ENCODE assay signal across 8 cellular contexts in genomic region chr2:135797497-135798274, GRCh38. TPM values are rescaled to one million over a fixed set of nuclear protein-coding genes. Genes with fewer than 3 reads are reported as not detected.
DNase-seq lines count a peak whose midpoint lies in the region; ATAC-seq and TF ChIP-seq lines count a peak whose summit lies in the region.

No MANE protein-coding gene starts in this region.

- no peak overlapping the region for H3K4me3 ChIP-seq in IMR-90 (ENCODE audit: insufficient read depth, low read depth, low read length)

- no peaks in the 10 kb centered on the region for H3K36me3 ChIP-seq in IMR-90 (ENCODE audit: control insufficient read depth, insufficient read depth, low read length)

- H3K27ac Mint-ChIP-seq in natural killer cell = no peak overlapping the region

- H4K20me1 ChIP-seq in IMR-90 (ENCODE audit: insufficient read depth, low read length) = no peaks in the 10 kb centered on the region

- peaks cover 0 to 2% of the 10 kb centered on the region in 2 donors for H3K9me3 Mint-ChIP-seq in natural killer cell

- no peak overlapping the region for H3K56ac ChIP-seq in IMR-90 (ENCODE audit: extremely low read depth, insufficient read depth, low read length)

- no peak overlapping the region for H3K4ac ChIP-seq in IMR-90 (ENCODE audit: low read depth, low read length)

- H2BK5ac ChIP-seq in IMR-90 (ENCODE audit: low read depth, low read length, poor library complexity, severe bottlenecking) = no peak overlapping the region

- WGBS in IMR-90 (ENCODE audit: extremely low coverage in 2 of 2, insufficient read length in 1 of 2), 2 experiments = 13% methylated on average over 3 of the region's 22 CpGs; no CpG with 5 or more reads in 1 of the 2 experiments

- CTCF ChIA-PET in IMR-90 (lab: Yijun Ruan, JAX) = interaction anchor here (0.6 to 1.8 kb wide), 12 partner anchors 8 to 809 kb away, joined by 3 to 7 read pairs (median 3); no protein-coding TSS in a partner anchor

- no peak overlapping the region for H4K5ac ChIP-seq in IMR-90 (ENCODE audit: low read depth, low read length)

- no peak overlapping the region for H3K4me3 Mint-ChIP-seq in natural killer cell

- no peaks in the 10 kb centered on the region for H3K36me3 Mint-ChIP-seq in natural killer cell

- H2BK120ac ChIP-seq in IMR-90 (ENCODE audit: low read depth, low read length) = peak overlapping the region; percentile 53; the same call in 1 of the 2 replicates

- H2BK15ac ChIP-seq in IMR-90 (ENCODE audit: low read depth, low read length) = no peak overlapping the region

- peaks cover 0 to 6% of the 10 kb centered on the region in 2 donors for H3K27me3 Mint-ChIP-seq in natural killer cell (ENCODE audit: low read depth in 2 of 2)

- H2AK9ac ChIP-seq in IMR-90 (replicated peaks; ENCODE audit: low read depth, low read length, poor library complexity) = peak overlapping the region; percentile 35

- dilution Hi-C loops in IMR-90 (cut with HindIII; ENCODE audit: low sequenced_read_pairs, unreplicated experiment) = no loop called here

- no peaks in the 10 kb centered on the region for H3K9me1 ChIP-seq in IMR-90 (ENCODE audit: insufficient read depth, low read length)

- no peak overlapping the region for H2AK5ac ChIP-seq in IMR-90 (ENCODE audit: low read depth, low read length)

- TF ChIP-seq RAD21 in IMR-90 (IDR thresholded peaks at IDR 0.05; ENCODE audit: low read length) = peak; percentile 62

- peak overlapping the region; percentile 80 for H2AFZ ChIP-seq in IMR-90 (replicated peaks; ENCODE audit: low read length, poor library complexity)

- TF ChIP-seq POLR2A in IMR-90 (IDR thresholded peaks at IDR 0.05; ENCODE audit: low read depth, low read length) (no peak), erythroblast (IDR thresholded peaks at IDR 0.05; ENCODE audit: low read length) (no peak)

- H3K9ac ChIP-seq in IMR-90 (ENCODE audit: low read depth, low read length) = no peak overlapping the region

- H3K4me1 ChIP-seq in IMR-90 (ENCODE audit: control insufficient read depth, insufficient read depth, low read length) = no peaks in the 10 kb centered on the region

- peaks cover 5 to 14% of the 10 kb centered on the region in 2 donors for H3K4me1 Mint-ChIP-seq in natural killer cell

- H2BK20ac ChIP-seq in IMR-90 (ENCODE audit: low read depth, low read length) = no peak overlapping the region; the same call in 1 of the 2 replicates

- intact Hi-C loops in IMR-90 (cut with micrococcal nuclease) (loop anchor here (1.0 to 5.0 kb wide), 2 partner anchors 793 to 810 kb away; no protein-coding TSS in a partner anchor), natural killer cell (cut with micrococcal nuclease) (loop anchor here (1.0 kb wide), 1 partner anchor 808 kb away; no protein-coding TSS in a partner anchor)

- no TSS peak for BruUV-seq in IMR-90 (replicated peaks; lab: Mats Ljungman, UMichigan)

- H3K4me2 ChIP-seq in IMR-90 (ENCODE audit: low read depth, low read length) = no peak overlapping the region

- TF ChIP-seq CTCF in IMR-90 (conservative IDR thresholded peaks at IDR 0.05; ENCODE audit: low read depth, low read length) (peak; percentile 93), natural killer cell (IDR thresholded peaks at IDR 0.05) (peak; percentile 85)

- no peak overlapping the region for H3K18ac ChIP-seq in IMR-90 (ENCODE audit: low read depth, low read length)

- no peak overlapping the region; the same call in 1 of the 2 replicates for H3K23ac ChIP-seq in IMR-90 (ENCODE audit: low read depth, low read length)

- H4K91ac ChIP-seq in IMR-90 (ENCODE audit: insufficient read depth, low read depth, low read length) = no peak overlapping the region

- peak; percentile 63 for ATAC-seq in GM21423 (IDR thresholded peaks at IDR 0.05; ENCODE audit: unreplicated experiment)
- peak; percentile 98 for ATAC-seq in IMR-90 (ENCODE audit: low read depth)
- ATAC-seq in natural killer cell = peak; percentile 88 to 90 (median 90)

- H3K27me3 ChIP-seq in IMR-90 (ENCODE audit: control insufficient read depth, insufficient read depth, low read length) = no peaks in the 10 kb centered on the region

- no peak overlapping the region for H3K27ac ChIP-seq in IMR-90 (ENCODE audit: insufficient read depth, low read length)

- in situ Hi-C loops in IMR-90 (cut with MboI; ENCODE audit: low sequenced_read_pairs) = no loop called here

- DNase-seq in COR-L47 (lab: John Stamatoyannopoulos, UW) = peak; percentile 45
- peak; percentile 79 for DNase-seq in IMR-90
- peak; percentile 19 for DNase-seq in OCI-M2 (lab: John Stamatoyannopoulos, UW; ENCODE audit: unreplicated experiment)
- peak; percentile 73 for DNase-seq in activated T-cell treated with anti-CD3 and anti-CD28 coated beads for 24 hours (ENCODE audit: low read depth)
- peak; percentile 74 to 82 for DNase-seq in erythroblast (lab: John Stamatoyannopoulos, UW)
- peak; percentile 72 for DNase-seq in natural killer cell
- DNase-seq in stimulated activated naive CD4-positive, alpha-beta T cell (lab: John Stamatoyannopoulos, UW) = peak; percentile 39 to 74 (median 53)

- H3K14ac ChIP-seq in IMR-90 (replicated peaks; ENCODE audit: low read depth, low read length) = 0 out of 2 replicates have a peak overlapping the region, but pooled peaks have one; percentile 22

- H3K79me1 ChIP-seq in IMR-90 (ENCODE audit: low read depth in 1 of 2, low read length in 2 of 2) = no peaks in the 10 kb centered on the region

- POLR2A ChIA-PET in IMR-90 (lab: Charles Lee; ENCODE audit: unreplicated experiment) = no interaction called here

- H4K8ac ChIP-seq in IMR-90 (ENCODE audit: low read depth in 2 of 2, low read length in 2 of 2) = no peak overlapping the region

- peaks cover 3% of the 10 kb centered on the region; the same call in 1 of the 2 replicates for H3K9me3 ChIP-seq in IMR-90 (ENCODE audit: control insufficient read depth, insufficient read depth, low read length)

TF ChIP-seq in IMR-90, 13 proteins besides CTCF, POLR2A, EP300 and RAD21:
- TF ChIP-seq, protein P1, sequence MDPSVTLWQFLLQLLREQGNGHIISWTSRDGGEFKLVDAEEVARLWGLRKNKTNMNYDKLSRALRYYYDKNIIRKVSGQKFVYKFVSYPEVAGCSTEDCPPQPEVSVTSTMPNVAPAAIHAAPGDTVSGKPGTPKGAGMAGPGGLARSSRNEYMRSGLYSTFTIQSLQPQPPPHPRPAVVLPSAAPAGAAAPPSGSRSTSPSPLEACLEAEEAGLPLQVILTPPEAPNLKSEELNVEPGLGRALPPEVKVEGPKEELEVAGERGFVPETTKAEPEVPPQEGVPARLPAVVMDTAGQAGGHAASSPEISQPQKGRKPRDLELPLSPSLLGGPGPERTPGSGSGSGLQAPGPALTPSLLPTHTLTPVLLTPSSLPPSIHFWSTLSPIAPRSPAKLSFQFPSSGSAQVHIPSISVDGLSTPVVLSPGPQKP (IDR thresholded peaks at IDR 0.05; ENCODE audit: borderline replicate concordance, low read depth, low read length) = no peak
- peak; percentile 84 for TF ChIP-seq MXI1 (IDR thresholded peaks at IDR 0.05; ENCODE audit: borderline replicate concordance, low read depth, low read length)
- no peak for TF ChIP-seq NFE2L2 (IDR thresholded peaks at IDR 0.05; ENCODE audit: low read depth, low read length)
- no peak for TF ChIP-seq RFX5 (IDR thresholded peaks at IDR 0.05; ENCODE audit: low read depth, low read length)
- TF ChIP-seq BHLHE40 (IDR thresholded peaks at IDR 0.05; ENCODE audit: low read depth, low read length) = peak; percentile 100
- peak; percentile 16; the same call in 1 of the 2 replicates for TF ChIP-seq USF2 (IDR thresholded peaks at IDR 0.05; ENCODE audit: low read depth, low read length)
- peak; percentile 39; the same call in 1 of the 2 replicates for TF ChIP-seq MAZ (IDR thresholded peaks at IDR 0.05; ENCODE audit: borderline replicate concordance, low read depth, low read length)
- TF ChIP-seq FOS (IDR thresholded peaks at IDR 0.05; ENCODE audit: low read depth, low read length) = 0 out of 2 replicates have a peak, but pooled peaks have one; percentile 13
- TF ChIP-seq CHD1 (IDR thresholded peaks at IDR 0.05; ENCODE audit: low read depth, low read length) = no peak
- no peak for TF ChIP-seq RCOR1 (IDR thresholded peaks at IDR 0.05; ENCODE audit: insufficient replicate concordance, low read length)
- TF ChIP-seq CEBPB (IDR thresholded peaks at IDR 0.05; ENCODE audit: low read depth, low read length) = peak; percentile 88
- TF ChIP-seq SMC3 (IDR thresholded peaks at IDR 0.05; ENCODE audit: low read depth, low read length) = peak; percentile 61
- TF ChIP-seq MAFK (IDR thresholded peaks at IDR 0.05; ENCODE audit: low read depth, low read length) = no peak

RNA-seq across cellular contexts. Expression of gene LCT, which starts 39.3 kb away (rescaled TPM):
- total RNA-seq in IMR-90 (2012; rRNA removed) (under 0.01 TPM in 1 of 2 replicates, not detected in the other), natural killer cell (under 1 TPM in 1 of 3 donors, not detected in 2; 0.05 TPM)
- not detected in 2 replicates for polyA plus RNA-seq in IMR-90 (2012; rRNA removed)
- not detected in 2 replicates for polyA plus RNA-seq in IMR-90 (2012; cell fraction: cytosol; rRNA removed)
- 0.01 TPM in 2 replicates for polyA plus RNA-seq in IMR-90 (2012; cell fraction: nucleus; rRNA removed; ENCODE audit: low replicate concordance)

RNA-seq across cellular contexts. Expression of gene UBXN4, which starts 56.0 kb away (rescaled TPM):
- total RNA-seq in IMR-90 (2012; rRNA removed) = 49.1 and 64.7 TPM in 2 replicates
- polyA plus RNA-seq in IMR-90 (2012; rRNA removed) = 39.1 and 48.1 TPM in 2 replicates
- polyA plus RNA-seq in IMR-90 (2012; cell fraction: cytosol; rRNA removed) = 8.1 and 14.9 TPM in 2 replicates
- polyA plus RNA-seq in IMR-90 (2012; cell fraction: nucleus; rRNA removed; ENCODE audit: low replicate concordance) = 19.8 and 128 TPM in 2 replicates
- 100 to 1,000 TPM; 129 to 153 (median 150) TPM for total RNA-seq in natural killer cell

Comparison
In these comparisons a context has a peak if more than half of its experiments do, and no peak if none do; other contexts are left out.
1. DNase-seq: peak in every context shown above with its lines; median percentile 79 in IMR-90; 78 in erythroblast; 73 in activated T-cell treated with anti-CD3 and anti-CD28 coated beads for 24 hours; 72 in natural killer cell; 53 in stimulated activated naive CD4-positive, alpha-beta T cell; 45 in COR-L47; 19 in OCI-M2.